Comparison of ENCODE assay signal across 2 cellular contexts in genomic region chr12:131347732-131348131, GRCh38.
TF ChIP-seq lines count a peak whose summit lies in the region.

No MANE protein-coding gene starts in this region.

TF ChIP-seq in WTC11, 78 proteins besides CTCF, POLR2A, EP300 and RAD21:
- TF ChIP-seq ZNF396 (CRISPR knock-in tag; IDR thresholded peaks at IDR 0.05; ENCODE audit: borderline replicate concordance) (no peak), TP53 (CRISPR knock-in tag; IDR thresholded peaks at IDR 0.05) (no peak), E2F4 (CRISPR knock-in tag; IDR thresholded peaks at IDR 0.05; ENCODE audit: borderline replicate concordance, low read depth) (no peak), GRHL2 (CRISPR knock-in tag; IDR thresholded peaks at IDR 0.05; ENCODE audit: insufficient replicate concordance, severe bottlenecking) (no peak), ZNF425 (CRISPR knock-in tag; conservative IDR thresholded peaks at IDR 0.05) (no peak), KAT7 (CRISPR knock-in tag; IDR thresholded peaks at IDR 0.05; ENCODE audit: borderline replicate concordance) (no peak), ELF4 (CRISPR knock-in tag; IDR thresholded peaks at IDR 0.05; ENCODE audit: low read depth) (no peak), PRRX2 (CRISPR knock-in tag; IDR thresholded peaks at IDR 0.05) (no peak), ZNF512 (CRISPR knock-in tag; IDR thresholded peaks at IDR 0.05; ENCODE audit: borderline replicate concordance) (no peak), GABPB1 (CRISPR knock-in tag; IDR thresholded peaks at IDR 0.05) (no peak)

TF ChIP-seq in H1, 55 proteins besides CTCF, POLR2A, EP300 and RAD21:
- TF ChIP-seq CEBPB (IDR thresholded peaks at IDR 0.05; ENCODE audit: low read depth, low read length) (no peak), ASH2L (IDR thresholded peaks at IDR 0.05; ENCODE audit: low read length) (no peak), TAF1 (IDR thresholded peaks at IDR 0.05; ENCODE audit: low read depth, low read length) (no peak), NANOG (IDR thresholded peaks at IDR 0.05; ENCODE audit: insufficient read depth, low read depth, low read length, poor library complexity, severe bottlenecking) (no peak), EGR1 (IDR thresholded peaks at IDR 0.05; ENCODE audit: borderline replicate concordance, low read depth, low read length) (no peak), RBBP5 (IDR thresholded peaks at IDR 0.05; ENCODE audit: borderline replicate concordance, low read depth, low read length) (no peak), KDM5A (IDR thresholded peaks at IDR 0.05; ENCODE audit: low read length) (no peak), E2F6 (IDR thresholded peaks at IDR 0.05) (no peak), GABPA (IDR thresholded peaks at IDR 0.05; ENCODE audit: borderline replicate concordance, insufficient read depth, low read length) (no peak), CBX8 (IDR thresholded peaks at IDR 0.05; ENCODE audit: borderline replicate concordance, low read depth, low read length) (no peak)
